In genomic region chr2:238239872-238240760, GRCh38 we compare ENCODE assay signal across 8 cellular contexts. TPM values are rescaled to one million over a fixed set of nuclear protein-coding genes. Genes with fewer than 3 reads are reported as not detected.
DNase-seq lines count a peak whose midpoint lies in the region; ATAC-seq and TF ChIP-seq lines count a peak whose summit lies in the region.

HES6 (minus strand) TSS chr2:238240038; CDS start chr2:238239905, 133 bp downstream.

- no peaks in the 10 kb centered on the region for H3K27me3 ChIP-seq in parathyroid adenoma (ENCODE audit: control insufficient read depth, insufficient read depth, low read length)
- peaks cover 50% of the 10 kb centered on the region for H3K27me3 ChIP-seq in thymus (ENCODE audit: control insufficient read depth, insufficient read depth)

- POLR2A ChIA-PET in HEK293T (lab: Yijun Ruan, JAX), result interaction anchor here (0.9 to 2.9 kb wide), 3 partner anchors 9 to 100 kb away, joined by 3 to 11 read pairs (median 3); partner anchors contain the start of gene ILKAP

- H3K4me3 ChIP-seq in parathyroid adenoma (ENCODE audit: low read depth, low read length) (peak within 1 kb of the TSS; percentile 34), thymus (ENCODE audit: low read length) (peak within 1 kb of the TSS; percentile 58)

- CTCF ChIA-PET in HEK293T (lab: Yijun Ruan, JAX), result no interaction called here

- H3K4me2 ChIP-seq in parathyroid adenoma (ENCODE audit: low read length), result peak within 1 kb of the TSS; percentile 90

- 1% methylated on average over 104 of the region's 104 CpGs for WGBS in thymus

- no peaks in the 10 kb centered on the region for H3K9me3 Mint-ChIP-seq in activated naive CD4-positive, alpha-beta T cell treated with anti-CD3 and anti-CD28 coated beads, Interleukin-2, amount 50 U/mL, for 24 hours

- peaks cover 5% of the 10 kb centered on the region for H3K4me1 Mint-ChIP-seq in activated naive CD4-positive, alpha-beta T cell treated with anti-CD3 and anti-CD28 coated beads, Interleukin-2, amount 50 U/mL, for 24 hours

- H3K9me3 ChIP-seq in parathyroid adenoma (ENCODE audit: control insufficient read depth, low read length), result no peaks in the 10 kb centered on the region
- no peaks in the 10 kb centered on the region for H3K9me3 ChIP-seq in thymus (ENCODE audit: control insufficient read depth)

- no peaks in the 10 kb centered on the region for H3K36me3 ChIP-seq in parathyroid adenoma (ENCODE audit: control insufficient read depth, insufficient read depth, low read length)
- peaks cover 1% of the 10 kb centered on the region for H3K36me3 ChIP-seq in thymus (ENCODE audit: control insufficient read depth, insufficient read depth)

- H3K4me3 Mint-ChIP-seq in activated naive CD4-positive, alpha-beta T cell treated with anti-CD3 and anti-CD28 coated beads, Interleukin-2, amount 50 U/mL, for 24 hours, result peak within 1 kb of the TSS; percentile 93

- peak; percentile 60 for DNase-seq in GM04504 (ENCODE audit: low read depth)
- peak; percentile 86 for DNase-seq in HEK293T (ENCODE audit: extremely low spot score)
- peak; percentile 83 for DNase-seq in NAMALWA (ENCODE audit: low spot score)
- peak; percentile 93 for DNase-seq in SK-N-DZ (ENCODE audit: low spot score)
- peak; percentile 95 for DNase-seq in Right ventricle myocardium superior

- peak; percentile 92 for ATAC-seq in Right ventricle myocardium superior (ENCODE audit: poor library complexity)

- intact Hi-C loops in Right ventricle myocardium superior (cut with DNase I), result no loop called here

- H3K36me3 Mint-ChIP-seq in activated naive CD4-positive, alpha-beta T cell treated with anti-CD3 and anti-CD28 coated beads, Interleukin-2, amount 50 U/mL, for 24 hours, result peaks cover 1% of the 10 kb centered on the region

- no peaks in the 10 kb centered on the region for H3K4me1 ChIP-seq in parathyroid adenoma
- H3K4me1 ChIP-seq in thymus (ENCODE audit: control insufficient read depth, insufficient read depth, low read length), result no peaks in the 10 kb centered on the region

- H3K27me3 Mint-ChIP-seq in activated naive CD4-positive, alpha-beta T cell treated with anti-CD3 and anti-CD28 coated beads, Interleukin-2, amount 50 U/mL, for 24 hours, result peaks cover 6% of the 10 kb centered on the region

- H3K27ac ChIP-seq in parathyroid adenoma (no peak within 1 kb of the TSS), thymus (ENCODE audit: low read depth) (no peak within 1 kb of the TSS)

- H3K9ac ChIP-seq in parathyroid adenoma, result no peak within 1 kb of the TSS

- H3K27ac Mint-ChIP-seq in activated naive CD4-positive, alpha-beta T cell treated with anti-CD3 and anti-CD28 coated beads, Interleukin-2, amount 50 U/mL, for 24 hours, result peak within 1 kb of the TSS; percentile 84

- H2AFZ ChIP-seq in parathyroid adenoma, result peak within 1 kb of the TSS; percentile 86

- TF ChIP-seq CTCF in parathyroid adenoma (IDR thresholded peaks at IDR 0.05), result no peak

- H3K79me2 ChIP-seq in parathyroid adenoma, result no peaks in the 10 kb centered on the region

TF ChIP-seq in HEK293T, 16 proteins besides CTCF, POLR2A, EP300 and RAD21:
- 0 out of 2 replicates have a peak, but pooled peaks have one; percentile 58 for TF ChIP-seq LEF1 (IDR thresholded peaks at IDR 0.05; ENCODE audit: borderline replicate concordance)
- no peak for TF ChIP-seq L3MBTL2 (conservative IDR thresholded peaks at IDR 0.05)
- no peak for TF ChIP-seq HDGF (IDR thresholded peaks at IDR 0.05; ENCODE audit: borderline replicate concordance)
- TF ChIP-seq FOXA1 (IDR thresholded peaks at IDR 0.05), result no peak
- TF ChIP-seq TARDBP (IDR thresholded peaks at IDR 0.05), result no peak
- no peak for TF ChIP-seq ARNT (IDR thresholded peaks at IDR 0.05)
- no peak for TF ChIP-seq FOXM1 (IDR thresholded peaks at IDR 0.05; ENCODE audit: borderline replicate concordance)
TF ChIP-seq in HEK293T: peak in this region for 1.

RNA-seq across cellular contexts. Expression of gene HES6, which starts in this region (rescaled TPM):
- polyA plus RNA-seq in SK-N-DZ (2014; cell fraction: cytosol; rRNA removed), result 218 and 334 TPM in 2 replicates
- 858 and 888 TPM in 2 replicates for polyA plus RNA-seq in SK-N-DZ (2014; cell fraction: nucleus; rRNA removed)
- total RNA-seq in Right ventricle myocardium superior, result 2.5 TPM
- 18.7 TPM for polyA plus RNA-seq in thymus
